ENCODE assay signal across 9 cellular contexts in genomic region chr13:66659291-66660012, GRCh38.
DNase-seq lines count a peak whose midpoint lies in the region; ATAC-seq and TF ChIP-seq lines count a peak whose summit lies in the region.
"Had no signal": no experiment of that assay in that cellular context is flagged by ENCODE, and none has a peak within 500 bp of the region (broad histone marks: within the 10 kb centered on the region; RNA-seq: fewer than 3 reads in every experiment).

No MANE protein-coding gene starts in this region.

- no peaks in the 10 kb centered on the region for H3K36me3 ChIP-seq in colonic mucosa
- H3K36me3 ChIP-seq: tibial artery had no signal

- no peaks in the 10 kb centered on the region for H3K27me3 ChIP-seq in colonic mucosa
- H3K27me3 ChIP-seq: tibial artery had no signal

- no peak overlapping the region for H3K9ac ChIP-seq in colonic mucosa (ENCODE audit: low read depth in 2 of 2, low read length in 2 of 2)

- intact Hi-C loops in colonic mucosa (cut with DNase I): no loop called here

- H3K9me3 ChIP-seq in colonic mucosa: no peaks in the 10 kb centered on the region
- H3K9me3 ChIP-seq: tibial artery had no signal

- ATAC-seq in GM18867 (IDR thresholded peaks at IDR 0.05; ENCODE audit: unreplicated experiment) (peak; percentile 40), HG03571 (IDR thresholded peaks at IDR 0.05; ENCODE audit: unreplicated experiment) (peak; percentile 71)

- H3K4me3 ChIP-seq in colonic mucosa: no peak overlapping the region
- H3K4me3 ChIP-seq: tibial artery had no signal

- DNase-seq in H4 (ENCODE audit: low spot score) (peak; percentile 47), kidney tubule cell (ENCODE audit: low spot score) (peak; percentile 46), islet precursor cell (no peak), colonic mucosa (no peak), NCI-H524 treated with DMSO at 0.1 percent for 48 hours (lab: John Stamatoyannopoulos, UW) (no peak), T-helper 9 cell (no peak)
- DNase-seq: tibial artery had no signal

- no peak overlapping the region for H3K27ac ChIP-seq in colonic mucosa
- H3K27ac ChIP-seq: tibial artery had no signal

- no peak for TF ChIP-seq CTCF in colonic mucosa (IDR thresholded peaks at IDR 0.05)

- H3K4me1 ChIP-seq in colonic mucosa: no peaks in the 10 kb centered on the region
- H3K4me1 ChIP-seq: tibial artery had no signal

Comparison
In these comparisons a context has a peak if more than half of its experiments do, and no peak if none do; other contexts are left out.
1. DNase-seq: peak in H4 (single experiment) and kidney tubule cell (single experiment); none in islet precursor cell (single experiment), colonic mucosa (single experiment), NCI-H524 treated with DMSO at 0.1 percent for 48 hours (single experiment) and T-helper 9 cell (single experiment).